Comparison of ENCODE assay signal across 7 cellular contexts in genomic region chr7:5636446-5636835, GRCh38. TPM values are rescaled to one million over a fixed set of nuclear protein-coding genes. Genes with fewer than 3 reads are reported as not detected.
DNase-seq lines count a peak whose midpoint lies in the region; ATAC-seq and TF ChIP-seq lines count a peak whose summit lies in the region.

No MANE protein-coding gene starts in this region.

- peaks cover 47% of the 10 kb centered on the region for H3K36me3 Mint-ChIP-seq in MCF 10A (ENCODE audit: insufficient read depth, unreplicated experiment)

- H3K4me3 Mint-ChIP-seq in MCF 10A (ENCODE audit: unreplicated experiment), result no peak overlapping the region

- 38% methylated on average over 9 of the region's 9 CpGs for WGBS in HUES64

- peaks cover 16% of the 10 kb centered on the region for H3K36me3 ChIP-seq in HUES64 (ENCODE audit: insufficient read depth, low read length)
- H3K36me3 ChIP-seq in left lung, result peaks cover 0 to 78% of the 10 kb centered on the region in 2 donors

- H3K4me1 Mint-ChIP-seq in MCF 10A (ENCODE audit: insufficient read depth, unreplicated experiment), result peaks cover 21% of the 10 kb centered on the region

- H3K4me1 ChIP-seq in HUES64 (ENCODE audit: insufficient read depth, low read length), result peaks cover 44% of the 10 kb centered on the region
- H3K4me1 ChIP-seq in left lung, result peaks cover 19 to 49% of the 10 kb centered on the region in 2 donors

- CTCF ChIA-PET in MCF 10A (lab: Yijun Ruan, JAX), result no interaction called here

- H3K27ac Mint-ChIP-seq in MCF 10A (ENCODE audit: low read depth, unreplicated experiment), result peak overlapping the region; percentile 52

- peak overlapping the region; percentile 62; the same call in 1 of the 2 replicates for H3K9ac ChIP-seq in HUES64 (ENCODE audit: low read depth, low read length)

- H3K27me3 ChIP-seq in HUES64 (ENCODE audit: insufficient read depth, low read length), result no peaks in the 10 kb centered on the region
- no peaks in the 10 kb centered on the region for H3K27me3 ChIP-seq in left lung

- ATAC-seq in left lung, result no peak
- no peak for ATAC-seq in GM21786 (IDR thresholded peaks at IDR 0.05; ENCODE audit: unreplicated experiment)

- intact Hi-C loops in MCF 10A (cut with micrococcal nuclease), result no loop called here
- intact Hi-C loops in left lung (cut with DNase I), result no loop called here

- DNase-seq in MCF 10A (ENCODE audit: unreplicated experiment) (no peak), left lung (no peak), substantia nigra (lab: John Stamatoyannopoulos, UW) (peak in 36 of 49 donors; percentile 16 to 84 (median 36)), NCI-H2227 treated with DMSO at 0.1 percent for 48 hours (lab: John Stamatoyannopoulos, UW) (no peak), SHP77 treated with DMSO at 0.1 percent for 48 hours (lab: John Stamatoyannopoulos, UW) (no peak)

- TF ChIP-seq CTCF in MCF 10A (IDR thresholded peaks at IDR 0.05; ENCODE audit: unreplicated experiment) (no peak), left lung (IDR thresholded peaks at IDR 0.05) (no peak)

- POLR2A ChIA-PET in MCF 10A (lab: Yijun Ruan, JAX), result interaction anchor here (1.5 kb wide), 1 partner anchor 11 kb away, joined by 7 read pairs; no protein-coding TSS in a partner anchor

- no peaks in the 10 kb centered on the region for H3K9me3 Mint-ChIP-seq in MCF 10A (ENCODE audit: unreplicated experiment)

- no TSS peak for BruUV-seq in MCF 10A (replicated peaks; lab: Mats Ljungman, UMichigan)

- H3K4me3 ChIP-seq in HUES64 (ENCODE audit: low read length) (no peak overlapping the region; the same call in 1 of the 2 replicates), left lung (no peak overlapping the region)

- no peaks in the 10 kb centered on the region for H3K27me3 Mint-ChIP-seq in MCF 10A (ENCODE audit: insufficient read depth, unreplicated experiment)

- H3K27ac ChIP-seq in HUES64 (ENCODE audit: low read depth, low read length) (peak overlapping the region; percentile 42), left lung (peak overlapping the region; percentile 33), substantia nigra (ENCODE audit: low read depth, low read length, poor library complexity, severe bottlenecking) (peak overlapping the region; percentile 93)

- H3K9me3 ChIP-seq in HUES64 (ENCODE audit: insufficient read depth, low read depth, low read length) (no peaks in the 10 kb centered on the region), left lung (no peaks in the 10 kb centered on the region)

RNA-seq across cellular contexts. Expression of gene FSCN1, which starts 43.8 kb away (rescaled TPM):
- polyA plus RNA-seq in HUES64 (2013, experiment 1 of 2), result 333 TPM
- 347 TPM for polyA plus RNA-seq in HUES64 (2013, experiment 2 of 2)
- total RNA-seq in MCF 10A (2022) (148 and 169 TPM in 2 replicates), left lung (10 to 100 TPM; 52.3 to 72.5 TPM)

Comparison
In these comparisons a context has a peak if more than half of its experiments do, and no peak if none do; other contexts are left out.
1. H3K27ac ChIP-seq: peak in every context shown above with its lines; median percentile 93 in substantia nigra; 42 in HUES64; 33 in left lung.
2. DNase-seq: peak in substantia nigra (36 of 49); none in MCF 10A (single experiment), left lung (0 of 2), NCI-H2227 treated with DMSO at 0.1 percent for 48 hours (single experiment) and SHP77 treated with DMSO at 0.1 percent for 48 hours (single experiment).